1 cellular context compared by ENCODE assay signal in genomic region chr5:126124706-126125345, GRCh38.
TF ChIP-seq lines count a peak whose summit lies in the region.

No MANE protein-coding gene starts in this region.

TF ChIP-seq in GM23338, 12 proteins besides CTCF, POLR2A, EP300 and RAD21 (continued from another document):
- TF ChIP-seq ZNF462 (CRISPR knock-in tag; IDR thresholded peaks at IDR 0.05) = no peak
- TF ChIP-seq ZNF331 (CRISPR knock-in tag; IDR thresholded peaks at IDR 0.05; ENCODE audit: low read depth) = no peak
- TF ChIP-seq EZH2phosphoT487 (IDR thresholded peaks at IDR 0.05; ENCODE audit: unreplicated experiment) = no peak
- TF ChIP-seq POLR2AphosphoS5 (IDR thresholded peaks at IDR 0.05; ENCODE audit: low read depth) = no peak
- TF ChIP-seq CREB1 (CRISPR knock-in tag; IDR thresholded peaks at IDR 0.05; ENCODE audit: low read depth) = no peak
- TF ChIP-seq EZH2 (IDR thresholded peaks at IDR 0.05; ENCODE audit: low read depth, unreplicated experiment) = no peak
- TF ChIP-seq ZNF114 (CRISPR knock-in tag; IDR thresholded peaks at IDR 0.05) = no peak
- TF ChIP-seq REST (IDR thresholded peaks at IDR 0.05; ENCODE audit: unreplicated experiment) = no peak
- no peak for TF ChIP-seq JUNB (IDR thresholded peaks at IDR 0.05; ENCODE audit: unreplicated experiment)
- TF ChIP-seq STAT1 (IDR thresholded peaks at IDR 0.05; ENCODE audit: unreplicated experiment) = no peak
- no peak for TF ChIP-seq NANOG (IDR thresholded peaks at IDR 0.05; ENCODE audit: borderline replicate concordance)
